ENCODE assay signal across 12 cellular contexts in genomic region chr1:37901893-37902225, GRCh38. TPM values are rescaled to one million over a fixed set of nuclear protein-coding genes. Genes with fewer than 3 reads are reported as not detected.
DNase-seq lines count a peak whose midpoint lies in the region; ATAC-seq and TF ChIP-seq lines count a peak whose summit lies in the region.
"Had no signal": no experiment of that assay in that cellular context is flagged by ENCODE, and none has a peak within 500 bp of the region (broad histone marks: within the 10 kb centered on the region; RNA-seq: fewer than 3 reads in every experiment).

No MANE protein-coding gene starts in this region.

- CTCF ChIA-PET in activated CD8-positive, alpha-beta T cell treated with anti-CD3 and anti-CD28 coated beads for 36 hours (lab: Charles Lee): no interaction called here

- H3K9me3 ChIP-seq in endodermal cell (ENCODE audit: control insufficient read depth, low read length): peaks cover 24% of the 10 kb centered on the region

- no peak overlapping the region for H3K9ac ChIP-seq in endodermal cell (ENCODE audit: extremely low read depth, low read length, poor library complexity, severe bottlenecking)

- intact Hi-C loops in activated CD8-positive, alpha-beta T cell treated with anti-CD3 and anti-CD28 coated beads for 36 hours (cut with micrococcal nuclease): no loop called here

- DNase-seq in T-helper 1 cell (no peak), NCI-H510A (lab: John Stamatoyannopoulos, UW) (no peak), endodermal cell (no peak)
- no peak for DNase-seq in activated CD8-positive, alpha-beta T cell treated with anti-CD3 and anti-CD28 coated beads for 36 hours
- no peak for DNase-seq in natural killer cell treated with Interleukin-12 subunit alpha and Interleukin-12 subunit beta and Interleukin-15 and Interleukin-18, amount 100 ng/mL, for 72 hours (ENCODE audit: low spot score)
- DNase-seq: activated CD4-positive, alpha-beta T cell treated with anti-CD3 and anti-CD28 coated beads, Interleukin-2, amount 10 ng/mL, durations not matched to agents 7 days and 5 days; NCI-H1092; NCI-H526 had no signal

- H3K9me3 Mint-ChIP-seq in T-helper 1 cell treated with Interleukin-12 subunit alpha and Interleukin-12 subunit beta and Interleukin-4 antibody, amounts not matched to agents 30 μg/mL and 1 μg/mL, for 36 hours: peaks cover 6% of the 10 kb centered on the region
- H3K9me3 Mint-ChIP-seq in activated CD8-positive, alpha-beta T cell treated with anti-CD3 and anti-CD28 coated beads for 36 hours: no peaks in the 10 kb centered on the region
- no peaks in the 10 kb centered on the region for H3K9me3 Mint-ChIP-seq in natural killer cell treated with Interleukin-12 subunit alpha and Interleukin-12 subunit beta and Interleukin-15 and Interleukin-18, amount 100 ng/mL, for 72 hours
- peaks cover 19% of the 10 kb centered on the region for H3K9me3 Mint-ChIP-seq in endodermal cell

- no peak overlapping the region for H3K27ac ChIP-seq in endodermal cell (ENCODE audit: low read depth, low read length)
- H3K27ac ChIP-seq: 22Rv1 had no signal

- H3K27me3 Mint-ChIP-seq in T-helper 1 cell treated with Interleukin-12 subunit alpha and Interleukin-12 subunit beta and Interleukin-4 antibody, amounts not matched to agents 30 μg/mL and 1 μg/mL, for 36 hours (ENCODE audit: low read depth): no peaks in the 10 kb centered on the region
- no peaks in the 10 kb centered on the region for H3K27me3 Mint-ChIP-seq in activated CD8-positive, alpha-beta T cell treated with anti-CD3 and anti-CD28 coated beads for 36 hours
- H3K27me3 Mint-ChIP-seq in natural killer cell treated with Interleukin-12 subunit alpha and Interleukin-12 subunit beta and Interleukin-15 and Interleukin-18, amount 100 ng/mL, for 72 hours: no peaks in the 10 kb centered on the region
- H3K27me3 Mint-ChIP-seq in endodermal cell (ENCODE audit: insufficient read depth): no peaks in the 10 kb centered on the region
- H3K27me3 Mint-ChIP-seq: activated CD4-positive, alpha-beta T cell treated with anti-CD3 and anti-CD28 coated beads, Interleukin-2, amount 10 ng/mL, durations not matched to agents 7 days and 5 days had no signal

- H3K27me3 ChIP-seq in endodermal cell (ENCODE audit: control insufficient read depth, insufficient read depth, low read length, poor library complexity, severe bottlenecking): no peaks in the 10 kb centered on the region

- H3K4me3 Mint-ChIP-seq in T-helper 1 cell treated with Interleukin-12 subunit alpha and Interleukin-12 subunit beta and Interleukin-4 antibody, amounts not matched to agents 30 μg/mL and 1 μg/mL, for 36 hours: no peak overlapping the region
- H3K4me3 Mint-ChIP-seq in activated CD8-positive, alpha-beta T cell treated with anti-CD3 and anti-CD28 coated beads for 36 hours: no peak overlapping the region
- peak overlapping the region; percentile 70 for H3K4me3 Mint-ChIP-seq in natural killer cell treated with Interleukin-12 subunit alpha and Interleukin-12 subunit beta and Interleukin-15 and Interleukin-18, amount 100 ng/mL, for 72 hours
- H3K4me3 Mint-ChIP-seq in endodermal cell: no peak overlapping the region
- H3K4me3 Mint-ChIP-seq: activated CD4-positive, alpha-beta T cell treated with anti-CD3 and anti-CD28 coated beads, Interleukin-2, amount 10 ng/mL, durations not matched to agents 7 days and 5 days had no signal

- peak; percentile 26 for ATAC-seq in GM21528 (IDR thresholded peaks at IDR 0.05; ENCODE audit: low FRiP score, unreplicated experiment)
- ATAC-seq in activated CD8-positive, alpha-beta T cell treated with anti-CD3 and anti-CD28 coated beads for 36 hours: no peak
- peak; percentile 51 to 59 for ATAC-seq in natural killer cell treated with Interleukin-12 subunit alpha and Interleukin-12 subunit beta and Interleukin-15 and Interleukin-18, amount 100 ng/mL, for 72 hours
- ATAC-seq in GM18873 (IDR thresholded peaks at IDR 0.05; ENCODE audit: low FRiP score, unreplicated experiment): no peak

- H3K4me1 Mint-ChIP-seq in T-helper 1 cell treated with Interleukin-12 subunit alpha and Interleukin-12 subunit beta and Interleukin-4 antibody, amounts not matched to agents 30 μg/mL and 1 μg/mL, for 36 hours (ENCODE audit: low read depth): peaks cover 10% of the 10 kb centered on the region
- peaks cover 13% of the 10 kb centered on the region for H3K4me1 Mint-ChIP-seq in activated CD8-positive, alpha-beta T cell treated with anti-CD3 and anti-CD28 coated beads for 36 hours (ENCODE audit: low read depth)
- peaks cover 17 to 25% of the 10 kb centered on the region in 2 donors for H3K4me1 Mint-ChIP-seq in natural killer cell treated with Interleukin-12 subunit alpha and Interleukin-12 subunit beta and Interleukin-15 and Interleukin-18, amount 100 ng/mL, for 72 hours (ENCODE audit: low read depth in 2 of 2)
- no peaks in the 10 kb centered on the region for H3K4me1 Mint-ChIP-seq in endodermal cell

- H3K36me3 Mint-ChIP-seq in T-helper 1 cell treated with Interleukin-12 subunit alpha and Interleukin-12 subunit beta and Interleukin-4 antibody, amounts not matched to agents 30 μg/mL and 1 μg/mL, for 36 hours (ENCODE audit: low read depth): peaks cover 5% of the 10 kb centered on the region
- H3K36me3 Mint-ChIP-seq in activated CD8-positive, alpha-beta T cell treated with anti-CD3 and anti-CD28 coated beads for 36 hours (ENCODE audit: low read depth): peaks cover 6% of the 10 kb centered on the region
- peaks cover under 1% of the 10 kb centered on the region for H3K36me3 Mint-ChIP-seq in natural killer cell treated with Interleukin-12 subunit alpha and Interleukin-12 subunit beta and Interleukin-15 and Interleukin-18, amount 100 ng/mL, for 72 hours
- peaks cover 28% of the 10 kb centered on the region for H3K36me3 Mint-ChIP-seq in endodermal cell (ENCODE audit: low read depth)

- no peaks in the 10 kb centered on the region for H3K4me1 ChIP-seq in endodermal cell (ENCODE audit: control insufficient read depth, insufficient read depth, low read length)

- 93 to 97% methylated on average over 6 of the region's 6 CpGs for WGBS in endodermal cell (ENCODE audit: insufficient coverage in 1 of 2, insufficient read length in 1 of 2), 2 experiments

- no peak for TF ChIP-seq CTCF in activated CD8-positive, alpha-beta T cell treated with anti-CD3 and anti-CD28 coated beads for 36 hours (IDR thresholded peaks at IDR 0.05)
- no peak for TF ChIP-seq CTCF in endodermal cell (conservative IDR thresholded peaks at IDR 0.05)

- H3K27ac Mint-ChIP-seq in T-helper 1 cell treated with Interleukin-12 subunit alpha and Interleukin-12 subunit beta and Interleukin-4 antibody, amounts not matched to agents 30 μg/mL and 1 μg/mL, for 36 hours: peak overlapping the region; percentile 57
- peak overlapping the region; percentile 88 for H3K27ac Mint-ChIP-seq in activated CD8-positive, alpha-beta T cell treated with anti-CD3 and anti-CD28 coated beads for 36 hours
- peak overlapping the region; percentile 94 to 99 for H3K27ac Mint-ChIP-seq in natural killer cell treated with Interleukin-12 subunit alpha and Interleukin-12 subunit beta and Interleukin-15 and Interleukin-18, amount 100 ng/mL, for 72 hours
- H3K27ac Mint-ChIP-seq in endodermal cell: no peak overlapping the region
- H3K27ac Mint-ChIP-seq: activated CD4-positive, alpha-beta T cell treated with anti-CD3 and anti-CD28 coated beads, Interleukin-2, amount 10 ng/mL, durations not matched to agents 7 days and 5 days had no signal

- POLR2A ChIA-PET in activated CD8-positive, alpha-beta T cell treated with anti-CD3 and anti-CD28 coated beads for 36 hours (lab: Charles Lee): no interaction called here

- H3K4me3 ChIP-seq in endodermal cell (ENCODE audit: low read length): no peak overlapping the region

- no peaks in the 10 kb centered on the region for H3K36me3 ChIP-seq in endodermal cell (ENCODE audit: control insufficient read depth, insufficient read depth, low read length)

RNA-seq across cellular contexts. Expression of gene MTF1, which starts 42.5 kb away (rescaled TPM):
- 10 to 100 TPM; 17.7 to 21.3 TPM for total RNA-seq in activated CD8-positive, alpha-beta T cell treated with anti-CD3 and anti-CD28 coated beads for 36 hours
- total RNA-seq in natural killer cell treated with Interleukin-12 subunit alpha and Interleukin-12 subunit beta and Interleukin-15 and Interleukin-18, amount 100 ng/mL, for 72 hours: 10 to 100 TPM; 54.0 to 65.3 TPM
- total RNA-seq in endodermal cell: 10 to 100 TPM; 16.6 to 17.1 TPM
- polyA plus RNA-seq in endodermal cell (2013, experiment 1 of 2): 5.7 TPM
- polyA plus RNA-seq in endodermal cell (2013, experiment 2 of 2): 5.3 TPM

RNA-seq across cellular contexts. Expression of gene INPP5B, which starts 45.0 kb away (rescaled TPM):
- 10 to 100 TPM; 27.7 to 29.1 TPM for total RNA-seq in activated CD8-positive, alpha-beta T cell treated with anti-CD3 and anti-CD28 coated beads for 36 hours
- 10 to 100 TPM; 48.1 to 86.0 TPM for total RNA-seq in natural killer cell treated with Interleukin-12 subunit alpha and Interleukin-12 subunit beta and Interleukin-15 and Interleukin-18, amount 100 ng/mL, for 72 hours
- total RNA-seq in endodermal cell: 10 to 100 TPM; 19.9 to 21.4 TPM
- polyA plus RNA-seq in endodermal cell (2013, experiment 1 of 2): 15.5 TPM
- polyA plus RNA-seq in endodermal cell (2013, experiment 2 of 2): 14.5 TPM

Comparison
In these comparisons a context has a peak if more than half of its experiments do, and no peak if none do; other contexts are left out.
1. ATAC-seq: peak in GM21528 (single experiment) and natural killer cell treated with Interleukin-12 subunit alpha and Interleukin-12 subunit beta and Interleukin-15 and Interleukin-18, amount 100 ng/mL, for 72 hours (2 of 2); none in activated CD8-positive, alpha-beta T cell treated with anti-CD3 and anti-CD28 coated beads for 36 hours (single experiment) and GM18873 (single experiment).